In genomic region chr2:227454323-227454860, GRCh38 we compare ENCODE assay signal across 15 cellular contexts.
"Had no signal": no experiment of that assay in that cellular context is flagged by ENCODE, and none has a peak within 500 bp of the region (broad histone marks: within the 10 kb centered on the region; RNA-seq: fewer than 3 reads in every experiment).

No MANE protein-coding gene starts in this region.

- H3K27me3 Mint-ChIP-seq: activated CD8-positive, alpha-beta memory T cell treated with anti-CD3 and anti-CD28 coated beads, Interleukin-2, amount 10 ng/mL, durations not matched to agents 7 days and 5 days; naive thymus-derived CD8-positive, alpha-beta T cell had no signal

- H3K4me3 ChIP-seq: esophagus squamous epithelium, transverse colon, vagina had no signal

- H3K36me3 ChIP-seq: esophagus squamous epithelium, transverse colon, vagina had no signal

- H3K27me3 ChIP-seq: esophagus squamous epithelium, transverse colon, vagina had no signal

- H3K36me3 Mint-ChIP-seq: activated CD8-positive, alpha-beta memory T cell treated with anti-CD3 and anti-CD28 coated beads, Interleukin-2, amount 10 ng/mL, durations not matched to agents 7 days and 5 days; immature natural killer cell; naive thymus-derived CD8-positive, alpha-beta T cell; stimulated activated effector memory CD8-positive, alpha-beta T cell treated with anti-CD3 and anti-CD28 coated beads, Interleukin-12 subunit alpha, Interleukin-12 subunit beta, amount 100 ng/mL, for 72 hours had no signal

- H3K27ac Mint-ChIP-seq: activated CD8-positive, alpha-beta memory T cell treated with anti-CD3 and anti-CD28 coated beads, Interleukin-2, amount 10 ng/mL, durations not matched to agents 7 days and 5 days; immature natural killer cell; stimulated activated effector memory CD8-positive, alpha-beta T cell treated with anti-CD3 and anti-CD28 coated beads, Interleukin-12 subunit alpha, Interleukin-12 subunit beta, amount 100 ng/mL, for 72 hours had no signal

- H3K4me3 Mint-ChIP-seq: activated CD8-positive, alpha-beta memory T cell treated with anti-CD3 and anti-CD28 coated beads, Interleukin-2, amount 10 ng/mL, durations not matched to agents 7 days and 5 days; activated T-cell treated with anti-CD3 and anti-CD28 coated beads, Interleukin-2, amount 50 U/mL, for 4 hours; immature natural killer cell; stimulated activated effector memory CD8-positive, alpha-beta T cell treated with anti-CD3 and anti-CD28 coated beads, Interleukin-12 subunit alpha, Interleukin-12 subunit beta, amount 100 ng/mL, for 72 hours had no signal

- ATAC-seq: activated CD8-positive, alpha-beta memory T cell treated with anti-CD3 and anti-CD28 coated beads, Interleukin-2, amount 10 ng/mL, durations not matched to agents 7 days and 5 days; activated T-cell treated with anti-CD3 and anti-CD28 coated beads, Interleukin-2, amount 50 U/mL, for 4 hours; naive thymus-derived CD8-positive, alpha-beta T cell; stimulated activated effector memory CD8-positive, alpha-beta T cell treated with anti-CD3 and anti-CD28 coated beads, Interleukin-12 subunit alpha, Interleukin-12 subunit beta, amount 100 ng/mL, for 72 hours had no signal

- H3K9me3 ChIP-seq: esophagus squamous epithelium, transverse colon, vagina had no signal

- H3K9me3 Mint-ChIP-seq: activated T-cell treated with anti-CD3 and anti-CD28 coated beads, Interleukin-2, amount 50 U/mL, for 4 hours; immature natural killer cell; naive thymus-derived CD8-positive, alpha-beta T cell; stimulated activated effector memory CD8-positive, alpha-beta T cell treated with anti-CD3 and anti-CD28 coated beads, Interleukin-12 subunit alpha, Interleukin-12 subunit beta, amount 100 ng/mL, for 72 hours had no signal

- H3K27ac ChIP-seq: esophagus squamous epithelium, transverse colon, vagina had no signal

- DNase-seq: activated CD4-positive, alpha-beta T cell treated with anti-CD3 and anti-CD28 coated beads, Interleukin-2, amount 50 U/mL, for 4 hours; activated CD8-positive, alpha-beta memory T cell treated with anti-CD3 and anti-CD28 coated beads, Interleukin-2, amount 10 ng/mL, durations not matched to agents 7 days and 5 days; activated gamma-delta T cell; activated T-cell treated with anti-CD3 and anti-CD28 coated beads, Interleukin-2, amount 50 U/mL, for 4 hours; caudate nucleus; cortex of kidney; effector CD4-positive, alpha-beta T cell; esophagus squamous epithelium; immature natural killer cell; mesenchymal stem cell; naive thymus-derived CD8-positive, alpha-beta T cell; posterior cingulate gyrus; transverse colon had no signal

- H3K4me1 ChIP-seq: esophagus squamous epithelium, vagina had no signal
